8 cellular contexts compared by ENCODE assay signal in genomic region chr9:132977626-132978450, GRCh38. TPM values are rescaled to one million over a fixed set of nuclear protein-coding genes. Genes with fewer than 3 reads are reported as not detected.
DNase-seq lines count a peak whose midpoint lies in the region; FAIRE-seq and TF ChIP-seq lines count a peak whose summit lies in the region.

No MANE protein-coding gene starts in this region.

- H3K9me3 ChIP-seq in BE2C = no peaks in the 10 kb centered on the region

- peaks cover 59% of the 10 kb centered on the region for H3K27me3 ChIP-seq in BE2C

- H3K36me3 ChIP-seq in BE2C = no peaks in the 10 kb centered on the region

- TF ChIP-seq CTCF in BE2C (IDR thresholded peaks at IDR 0.05; ENCODE audit: low read depth, low read length) = peak; percentile 95

- no peak overlapping the region for H3K4me3 ChIP-seq in BE2C (ENCODE audit: low read depth, low read length)

- peak; percentile 31 for FAIRE-seq in GM19239 (lab: Jason Lieb, UNC)

- DNase-seq in BE2C (peak; percentile 73), GM19239 (ENCODE audit: insufficient read length, low spot score) (peak; percentile 61), NAMALWA (ENCODE audit: low spot score) (peak; percentile 92), left kidney (ENCODE audit: low read depth, low spot score) (peak; percentile 81), mesenteric fat pad (ENCODE audit: low spot score) (no peak)
- peak; percentile 41 to 65 (median 49) for DNase-seq in activated CD4-positive, CD25-positive, alpha-beta regulatory T cell (lab: John Stamatoyannopoulos, UW)
- DNase-seq in central memory CD4-positive, alpha-beta T cell = peak; percentile 39
- DNase-seq in stimulated activated CD4-positive, alpha-beta T cell treated with anti-CD3 and anti-CD28 coated beads, TNF-alpha, amount 100 ng/mL, for 24 hours (ENCODE audit: low read depth in 3 of 3) = peak; percentile 34 to 68 (median 46)

- no peaks in the 10 kb centered on the region for H3K4me1 ChIP-seq in BE2C

RNA-seq across cellular contexts. Expression of gene GFI1B, which starts 0.7 kb away (rescaled TPM):
- polyA plus RNA-seq in BE2C (2012; ENCODE audit: insufficient read depth, insufficient read length, low read depth) = not detected
- total RNA-seq in mesenteric fat pad = not detected

RNA-seq across cellular contexts. Expression of gene TSC1, which starts 33.4 kb away (rescaled TPM):
- 19.8 TPM for polyA plus RNA-seq in BE2C (2012; ENCODE audit: insufficient read depth, insufficient read length, low read depth)
- 36.3 TPM for total RNA-seq in mesenteric fat pad

RNA-seq across cellular contexts. Expression of gene GTF3C5, which starts 53.0 kb away (rescaled TPM):
- polyA plus RNA-seq in BE2C (2012; ENCODE audit: insufficient read depth, insufficient read length, low read depth) = 145 TPM
- 32.3 TPM for total RNA-seq in mesenteric fat pad
